ENCODE assay signal across 19 cellular contexts in genomic region chr9:109379513-109379912, GRCh38. TPM values are rescaled to one million over a fixed set of nuclear protein-coding genes. Genes with fewer than 3 reads are reported as not detected.
DNase-seq lines count a peak whose midpoint lies in the region; ATAC-seq and TF ChIP-seq lines count a peak whose summit lies in the region.
"Had no signal": no experiment of that assay in that cellular context is flagged by ENCODE, and none has a peak within 500 bp of the region (broad histone marks: within the 10 kb centered on the region; RNA-seq: fewer than 3 reads in every experiment).

No MANE protein-coding gene starts in this region.

- H3K9me3 ChIP-seq in trophoblast cell (ENCODE audit: insufficient read depth, low read depth, low read length) (no peaks in the 10 kb centered on the region), upper lobe of right lung (no peaks in the 10 kb centered on the region), vagina (no peaks in the 10 kb centered on the region)

- H3K27ac Mint-ChIP-seq in natural killer cell: no peak overlapping the region
- H3K27ac Mint-ChIP-seq: CD4-positive, alpha-beta memory T cell; HFFc6 had no signal

- no peak overlapping the region for H3K4ac ChIP-seq in trophoblast cell (ENCODE audit: low read depth, low read length)

- no peaks in the 10 kb centered on the region for H3K36me3 Mint-ChIP-seq in natural killer cell
- H3K36me3 Mint-ChIP-seq: CD4-positive, alpha-beta memory T cell had no signal

- peaks cover 2% of the 10 kb centered on the region for H3K79me2 ChIP-seq in trophoblast cell (ENCODE audit: control insufficient read depth, insufficient read depth, low read length, poor library complexity)

- no peak overlapping the region for H3K4me2 ChIP-seq in trophoblast cell (ENCODE audit: low read length)

- DNase-seq in cardiac septum (ENCODE audit: low spot score) (peak; percentile 43), left ventricle myocardium superior (no peak), left colon (peak; percentile 42 to 46), trophoblast cell (no peak), upper lobe of right lung (no peak), vagina (ENCODE audit: extremely low spot score in 2 of 2) (no peak), natural killer cell (no peak), NCI-H2196 (lab: John Stamatoyannopoulos, UW; ENCODE audit: unreplicated experiment) (no peak)
- DNase-seq: C1 segment of cervical spinal cord; Calu3; CD4-positive, alpha-beta memory T cell; COR-L47; DMS53; DMS79 treated with DMSO at 0.1 percent for 48 hours; GF-D8; GOT3; HFFc6 had no signal

- ATAC-seq in left ventricle myocardium superior (no peak), left colon (peak; percentile 78), upper lobe of right lung (peak; percentile 24), natural killer cell (no peak)

- TF ChIP-seq POLR2A in vagina (IDR thresholded peaks at IDR 0.05): no peak

- H3K9ac ChIP-seq in trophoblast cell (ENCODE audit: low read length): no peak overlapping the region

- intact Hi-C loops in cardiac septum (cut with DNase I): no loop called here
- intact Hi-C loops in left ventricle myocardium superior (cut with micrococcal nuclease): no loop called here
- intact Hi-C loops in left colon (cut with DNase I, micrococcal nuclease): no loop called here
- intact Hi-C loops in upper lobe of right lung (cut with DNase I): no loop called here
- intact Hi-C loops in vagina (cut with DNase I): loop anchor here (5.0 kb wide), 1 partner anchor 1238 kb away; no protein-coding TSS in a partner anchor
- intact Hi-C loops in natural killer cell (cut with micrococcal nuclease): no loop called here

- peak overlapping the region; percentile 21 for H4K91ac ChIP-seq in trophoblast cell (ENCODE audit: low read depth, low read length)

- H3K4me3 ChIP-seq in trophoblast cell (ENCODE audit: low read depth, low read length): no peak overlapping the region
- H3K4me3 ChIP-seq in upper lobe of right lung: no peak overlapping the region
- no peak overlapping the region for H3K4me3 ChIP-seq in vagina
- H3K4me3 ChIP-seq: HAP-1 had no signal

- no peak overlapping the region for H2BK5ac ChIP-seq in trophoblast cell (ENCODE audit: low read depth, low read length, poor library complexity)

- peaks cover 0 to 10% of the 10 kb centered on the region in 2 donors for H3K27me3 Mint-ChIP-seq in natural killer cell (ENCODE audit: low read depth in 2 of 2)

- H3K27ac ChIP-seq in trophoblast cell (ENCODE audit: low read depth, low read length) (no peak overlapping the region), upper lobe of right lung (no peak overlapping the region), vagina (no peak overlapping the region)

- no peaks in the 10 kb centered on the region for H3K36me3 ChIP-seq in trophoblast cell (ENCODE audit: control insufficient read depth in 1 of 2, insufficient read depth in 2 of 2, low read length in 2 of 2)
- peaks cover 5% of the 10 kb centered on the region for H3K36me3 ChIP-seq in upper lobe of right lung
- peaks cover 0 to 3% of the 10 kb centered on the region in 2 donors for H3K36me3 ChIP-seq in vagina
- H3K36me3 ChIP-seq: HAP-1 had no signal

- WGBS in trophoblast cell (ENCODE audit: extremely low coverage, insufficient coverage, insufficient read length): no CpG with 5 or more reads among the region's 7 CpGs

- peak overlapping the region; percentile 58 for H2BK12ac ChIP-seq in trophoblast cell (ENCODE audit: low read length)

- no peaks in the 10 kb centered on the region for H3K9me3 Mint-ChIP-seq in natural killer cell
- H3K9me3 Mint-ChIP-seq: HFFc6 had no signal

- no peak overlapping the region for H3K23ac ChIP-seq in trophoblast cell (ENCODE audit: low read length)

- H4K12ac ChIP-seq in trophoblast cell (ENCODE audit: low read depth, low read length): no peak overlapping the region

- H3K4me1 ChIP-seq in trophoblast cell (ENCODE audit: control insufficient read depth in 1 of 2, insufficient read depth in 2 of 2, low read length in 2 of 2) (peaks cover 25 to 26% of the 10 kb centered on the region in 2 experiments), upper lobe of right lung (no peaks in the 10 kb centered on the region), vagina (no peaks in the 10 kb centered on the region)

- no peak overlapping the region for H3K4me3 Mint-ChIP-seq in natural killer cell
- H3K4me3 Mint-ChIP-seq: CD4-positive, alpha-beta memory T cell; HFFc6 had no signal

- peaks cover 8% of the 10 kb centered on the region for H3K79me1 ChIP-seq in trophoblast cell (ENCODE audit: low read length)

- H3K27me3 ChIP-seq in trophoblast cell (ENCODE audit: insufficient read depth, low read length) (no peaks in the 10 kb centered on the region), upper lobe of right lung (no peaks in the 10 kb centered on the region), vagina (no peaks in the 10 kb centered on the region)

- H3K14ac ChIP-seq in trophoblast cell (ENCODE audit: low read length): peak overlapping the region; percentile 12

- H3K18ac ChIP-seq in trophoblast cell (ENCODE audit: low read length): no peak overlapping the region

- H2AFZ ChIP-seq in trophoblast cell (ENCODE audit: insufficient read depth, low read length, poor library complexity): no peak overlapping the region

- H4K8ac ChIP-seq in trophoblast cell (ENCODE audit: low read depth, low read length): no peak overlapping the region

- H2BK120ac ChIP-seq in trophoblast cell (ENCODE audit: insufficient read depth, low read length, poor library complexity): no peak overlapping the region

- TF ChIP-seq CTCF in upper lobe of right lung (IDR thresholded peaks at IDR 0.05) (no peak), vagina (IDR thresholded peaks at IDR 0.05) (no peak), natural killer cell (IDR thresholded peaks at IDR 0.05) (no peak)

- no peaks in the 10 kb centered on the region for H3K4me1 Mint-ChIP-seq in natural killer cell
- H3K4me1 Mint-ChIP-seq: CD4-positive, alpha-beta memory T cell had no signal

- no peak overlapping the region for H2AK5ac ChIP-seq in trophoblast cell (ENCODE audit: low read length)

RNA-seq across cellular contexts. Expression of gene EPB41L4B, which starts 58.7 kb away (rescaled TPM):
- 1.5 TPM for total RNA-seq in cardiac septum
- total RNA-seq in left ventricle myocardium superior: 8.9 TPM
- total RNA-seq in left colon: 100 to 1,000 TPM; 147 to 150 TPM
- 23.7 and 24.0 TPM in 2 replicates for polyA plus RNA-seq in trophoblast cell (2013)
- 10.1 TPM for total RNA-seq in upper lobe of right lung
- 4.7 TPM for total RNA-seq in vagina
- not detected for total RNA-seq in natural killer cell
- total RNA-seq: A673; CD4-positive, alpha-beta memory T cell had no signal
- polyA plus RNA-seq: CD4-positive, alpha-beta memory T cell had no signal

Comparison
In these comparisons a context has a peak if more than half of its experiments do, and no peak if none do; other contexts are left out.
1. DNase-seq: peak in cardiac septum (single experiment) and left colon (2 of 2); none in left ventricle myocardium superior (single experiment), trophoblast cell (0 of 2), upper lobe of right lung (single experiment), vagina (0 of 2), natural killer cell (single experiment) and NCI-H2196 (single experiment).
2. ATAC-seq: peak in left colon (single experiment) and upper lobe of right lung (single experiment); none in left ventricle myocardium superior (single experiment) and natural killer cell (0 of 3).
3. RNA of gene EPB41L4B, which starts 58.7 kb away (total RNA-seq): 147 to 150 TPM in left colon; 10.1 TPM in upper lobe of right lung (single experiment), 8.9 TPM in left ventricle myocardium superior (single experiment), 4.7 TPM in vagina (single experiment), 1.5 TPM in cardiac septum (single experiment) and not detected in natural killer cell; every median in the first group is over 10 times any median in the second.